ENCODE assay signal across 9 cellular contexts in genomic region chr2:72919414-72920316, GRCh38. TPM values are rescaled to one million over a fixed set of nuclear protein-coding genes. Genes with fewer than 3 reads are reported as not detected.
DNase-seq lines count a peak whose midpoint lies in the region; ATAC-seq, FAIRE-seq and TF ChIP-seq lines count a peak whose summit lies in the region.
"Had no signal": no experiment of that assay in that cellular context is flagged by ENCODE, and none has a peak within 500 bp of the region (broad histone marks: within the 10 kb centered on the region; RNA-seq: fewer than 3 reads in every experiment).

No MANE protein-coding gene starts in this region.

- H3K9ac ChIP-seq in KMS-11 (no peak overlapping the region), endodermal cell (ENCODE audit: extremely low read depth, low read length, poor library complexity, severe bottlenecking) (no peak overlapping the region)

- H2AFZ ChIP-seq in KMS-11 (ENCODE audit: low read depth), result no peak overlapping the region

- no peak overlapping the region for H3K4me3 ChIP-seq in KMS-11 (IDR thresholded peaks at IDR 0.05; ENCODE audit: insufficient read depth, low read depth, low read length)
- peak overlapping the region; percentile 40 for H3K4me3 ChIP-seq in endodermal cell (ENCODE audit: low read length)
- no peak overlapping the region for H3K4me3 ChIP-seq in pancreas

- H3K4me1 ChIP-seq in KMS-11 (ENCODE audit: low read depth, poor library complexity, severe bottlenecking) (peaks cover 29% of the 10 kb centered on the region), endodermal cell (ENCODE audit: control insufficient read depth, insufficient read depth, low read length) (peaks cover 21% of the 10 kb centered on the region), pancreas (peaks cover 4 to 13% (median 7%) of the 10 kb centered on the region in 3 donors)

- intact Hi-C loops in pancreas (cut with DNase I), result no loop called here

- H3K79me2 ChIP-seq in KMS-11 (ENCODE audit: insufficient read depth, low read depth), result no peaks in the 10 kb centered on the region

- peaks cover 16% of the 10 kb centered on the region for H3K9me3 Mint-ChIP-seq in endodermal cell
- H3K9me3 Mint-ChIP-seq in osteocyte (ENCODE audit: unreplicated experiment), result no peaks in the 10 kb centered on the region

- H3K27me3 Mint-ChIP-seq in endodermal cell (ENCODE audit: insufficient read depth) (peaks cover 27% of the 10 kb centered on the region), osteocyte (ENCODE audit: unreplicated experiment) (peaks cover 73% of the 10 kb centered on the region)

- no peak for FAIRE-seq in pancreas (lab: Jason Lieb, UNC)

- TF ChIP-seq CTCF in KMS-11 (conservative IDR thresholded peaks at IDR 0.05; ENCODE audit: low read depth, low read length) (no peak), endodermal cell (conservative IDR thresholded peaks at IDR 0.05) (no peak), osteocyte (IDR thresholded peaks at IDR 0.05) (no peak), pancreas (IDR thresholded peaks at IDR 0.05) (no peak)

- peak; percentile 70 for DNase-seq in ELF-1 (ENCODE audit: low read depth, low spot score)
- DNase-seq in endodermal cell, result peak; percentile 81
- DNase-seq in osteocyte (ENCODE audit: extremely low spot score, unreplicated experiment), result peak; percentile 77
- no peak for DNase-seq in NCI-H2081 treated with DMSO at 0.1 percent for 48 hours (lab: John Stamatoyannopoulos, UW)
- DNase-seq in pancreas, result no peak

- H3K4me2 ChIP-seq in KMS-11, result peak overlapping the region; percentile 1; the same call in 1 of the 2 replicates

- H3K27ac Mint-ChIP-seq in endodermal cell (no peak overlapping the region), osteocyte (ENCODE audit: unreplicated experiment) (no peak overlapping the region)

- H3K27me3 ChIP-seq in KMS-11 (ENCODE audit: insufficient read depth, low read depth) (peaks cover 81% of the 10 kb centered on the region), endodermal cell (ENCODE audit: control insufficient read depth, insufficient read depth, low read length, poor library complexity, severe bottlenecking) (peaks cover 100% of the 10 kb centered on the region), pancreas (peaks cover 0 to 62% (median 16%) of the 10 kb centered on the region in 4 donors)

- H3K36me3 Mint-ChIP-seq in endodermal cell (ENCODE audit: low read depth), result no peaks in the 10 kb centered on the region
- no peaks in the 10 kb centered on the region for H3K36me3 Mint-ChIP-seq in osteocyte (ENCODE audit: unreplicated experiment)

- WGBS in endodermal cell (ENCODE audit: insufficient coverage in 1 of 2, insufficient read length in 1 of 2), 2 experiments, result 1 to 3% methylated on average over 23 to 48 of the region's 48 CpGs
- 13 to 15% methylated on average over 47 to 48 of the region's 48 CpGs for WGBS in pancreas, 2 donors

- H4K20me1 ChIP-seq in KMS-11 (ENCODE audit: insufficient read depth), result no peaks in the 10 kb centered on the region

- ATAC-seq in HG03097 (IDR thresholded peaks at IDR 0.05; ENCODE audit: low FRiP score, unreplicated experiment), result no peak
- ATAC-seq in pancreas, result no peak

- H3K27ac ChIP-seq in KMS-11 (no peak overlapping the region), endodermal cell (ENCODE audit: low read depth, low read length) (no peak overlapping the region), pancreas (no peak overlapping the region)
- H3K27ac ChIP-seq: epithelial cell of prostate, neutrophil had no signal

- H3K9me3 ChIP-seq in endodermal cell (ENCODE audit: control insufficient read depth, low read length) (no peaks in the 10 kb centered on the region), pancreas (no peaks in the 10 kb centered on the region)
- H3K9me3 ChIP-seq: neutrophil had no signal

- peak overlapping the region; percentile 44 for H3K4me3 Mint-ChIP-seq in endodermal cell
- H3K4me3 Mint-ChIP-seq in osteocyte (ENCODE audit: unreplicated experiment), result peak overlapping the region; percentile 65

- peaks cover 14% of the 10 kb centered on the region for H3K4me1 Mint-ChIP-seq in endodermal cell
- H3K4me1 Mint-ChIP-seq in osteocyte (ENCODE audit: unreplicated experiment), result peaks cover 32% of the 10 kb centered on the region

- H3K36me3 ChIP-seq in KMS-11 (ENCODE audit: insufficient read depth) (no peaks in the 10 kb centered on the region), endodermal cell (ENCODE audit: control insufficient read depth, insufficient read depth, low read length) (no peaks in the 10 kb centered on the region), pancreas (no peaks in the 10 kb centered on the region)
- H3K36me3 ChIP-seq: neutrophil had no signal

RNA-seq across cellular contexts. Expression of gene EMX1, which starts 2.3 kb away (rescaled TPM):
- total RNA-seq in endodermal cell (1 to 10 TPM in 1 of 2 donors, under 1 TPM in 1; 0.35 to 1.1 TPM), osteocyte (not detected in 2 replicates), pancreas (under 1 TPM in 5 of 6 donors, not detected in 1; 0.13 to 0.37 (median 0.28) TPM)
- 0.25 TPM for polyA plus RNA-seq in endodermal cell (2013, experiment 1 of 2)
- 0.17 TPM for polyA plus RNA-seq in endodermal cell (2013, experiment 2 of 2)
- polyA plus RNA-seq in pancreas, result under 1 TPM; 0.14 to 0.34 TPM

RNA-seq across cellular contexts. Expression of gene SPR, which starts 32.5 kb away (rescaled TPM):
- 10 to 100 TPM; 13.7 to 15.2 TPM for total RNA-seq in endodermal cell
- polyA plus RNA-seq in endodermal cell (2013, experiment 1 of 2), result 2.5 TPM
- polyA plus RNA-seq in endodermal cell (2013, experiment 2 of 2), result 1.7 TPM
- 6.2 and 7.1 TPM in 2 replicates for total RNA-seq in osteocyte
- total RNA-seq in pancreas, result 10 to 100 TPM; 33.7 to 47.8 (median 38.7) TPM
- 10 to 100 TPM; 31.3 to 38.8 TPM for polyA plus RNA-seq in pancreas

Comparison
In these comparisons a context has a peak if more than half of its experiments do, and no peak if none do; other contexts are left out.
1. DNase-seq: peak in ELF-1 (single experiment), endodermal cell (single experiment) and osteocyte (single experiment); none in NCI-H2081 treated with DMSO at 0.1 percent for 48 hours (single experiment) and pancreas (0 of 6).